14 cellular contexts compared by ENCODE assay signal in the genomic region with DNA sequence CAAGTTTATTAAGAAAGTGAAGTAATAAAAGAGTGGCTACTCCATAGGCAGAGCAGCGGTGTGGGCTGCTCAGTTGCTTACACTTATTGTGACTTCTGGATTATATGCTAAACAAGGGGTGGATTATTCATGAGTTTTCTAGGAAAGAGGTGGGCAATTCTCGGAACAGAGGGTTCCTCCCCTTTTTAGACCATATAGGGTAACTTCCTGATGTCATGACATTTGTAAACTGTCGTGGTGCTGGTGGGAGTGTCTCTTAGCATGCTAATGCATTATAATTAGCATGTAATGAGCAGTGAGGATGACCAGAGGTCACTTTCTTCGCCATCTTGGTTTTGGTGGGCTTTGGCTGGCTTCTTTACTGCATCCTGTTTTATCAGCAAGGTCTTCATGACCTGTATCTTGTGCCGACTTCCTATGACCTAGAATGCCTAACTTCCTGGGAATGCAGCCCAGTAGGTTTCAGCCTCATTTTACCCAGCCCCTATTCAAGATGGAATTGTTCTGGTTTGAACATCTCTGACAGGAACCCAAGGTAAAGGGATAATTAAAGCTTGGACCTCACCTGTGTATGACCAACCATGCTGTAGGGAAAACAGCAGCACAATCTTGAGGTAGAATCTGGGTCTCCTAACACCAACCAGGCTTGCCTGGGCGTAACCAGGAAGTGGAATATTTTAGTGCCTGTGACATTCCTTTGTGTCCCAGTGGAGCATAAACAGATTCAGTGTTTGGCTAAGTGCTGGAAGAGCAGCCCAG.
DNase-seq lines count a peak whose midpoint lies in the region; ATAC-seq, FAIRE-seq and TF ChIP-seq lines count a peak whose summit lies in the region.
"Had no signal": no experiment of that assay in that cellular context is flagged by ENCODE, and none has a peak within 500 bp of the region (broad histone marks: within the 10 kb centered on the region; RNA-seq: fewer than 3 reads in every experiment).

No MANE protein-coding gene starts in this region.

- H3K18ac ChIP-seq in mesenchymal stem cell (ENCODE audit: low read depth in 1 of 2, low read length in 2 of 2), result peak overlapping the region; percentile 21 to 80

- peaks cover 0 to 4% of the 10 kb centered on the region in 2 experiments; a peak in 4 of 5 replicates for H3K4me1 ChIP-seq in K562 (replicated peaks in 1 of 2; ENCODE audit: control insufficient read depth in 2 of 2, insufficient read depth in 2 of 2, low read length in 2 of 2)
- H3K4me1 ChIP-seq in mesenchymal stem cell (ENCODE audit: control insufficient read depth, insufficient read depth, low read depth, low read length), result peaks cover 18% of the 10 kb centered on the region

- peak overlapping the region; percentile 29 for H2AK5ac ChIP-seq in mesenchymal stem cell (ENCODE audit: low read length, severe bottlenecking)

- 14% methylated on average over 6 of the region's 6 CpGs for WGBS in K562 (ENCODE audit: insufficient coverage, low coverage, missing lambda C conversion rate)
- WGBS in mesenchymal stem cell, result 84% methylated on average over 6 of the region's 6 CpGs

- H3K36me3 ChIP-seq in K562 (ENCODE audit: control insufficient read depth, insufficient read depth, low read length) (no peaks in the 10 kb centered on the region), mesenchymal stem cell (ENCODE audit: control insufficient read depth in 1 of 2, insufficient read depth in 2 of 2, low read depth in 1 of 2, low read length in 2 of 2) (no peaks in the 10 kb centered on the region)

- peaks cover 3 to 11% of the 10 kb centered on the region in 2 donors for H3K9me3 Mint-ChIP-seq in activated T-cell treated with anti-CD3 and anti-CD28 coated beads, Interleukin-2, amount 50 U/mL, for 72 hours
- peaks cover 5% of the 10 kb centered on the region for H3K9me3 Mint-ChIP-seq in activated T-cell treated with anti-CD3 and anti-CD28 coated beads, Interleukin-2, amount 50 U/mL, for 4 hours
- peaks cover 15% of the 10 kb centered on the region for H3K9me3 Mint-ChIP-seq in type B pancreatic cell

- H2BK15ac ChIP-seq in mesenchymal stem cell (ENCODE audit: low read depth, poor library complexity, severe bottlenecking), result peak overlapping the region; percentile 44

- no peak overlapping the region for H3K4me3 ChIP-seq in K562
- no peak overlapping the region for H3K4me3 ChIP-seq in mesenchymal stem cell (ENCODE audit: insufficient read depth in 1 of 2, low read depth in 1 of 2, low read length in 2 of 2)

- in situ Hi-C loops in K562 (cut with MboI), result no loop called here

- H3K4me1 Mint-ChIP-seq in activated T-cell treated with anti-CD3 and anti-CD28 coated beads, Interleukin-2, amount 50 U/mL, for 72 hours (ENCODE audit: low read depth), result peaks cover 92% of the 10 kb centered on the region
- peaks cover 62% of the 10 kb centered on the region for H3K4me1 Mint-ChIP-seq in activated T-cell treated with anti-CD3 and anti-CD28 coated beads, Interleukin-2, amount 50 U/mL, for 4 hours (ENCODE audit: low read depth)
- H3K4me1 Mint-ChIP-seq in type B pancreatic cell (ENCODE audit: unreplicated experiment), result peaks cover 54% of the 10 kb centered on the region

- H3K9me1 ChIP-seq in K562 (ENCODE audit: control insufficient read depth, insufficient read depth, low read length), result no peaks in the 10 kb centered on the region

- peak overlapping the region; percentile 57 for H2BK120ac ChIP-seq in mesenchymal stem cell (ENCODE audit: low read depth, low read length)

- H4K91ac ChIP-seq in mesenchymal stem cell (ENCODE audit: low read length), result peak overlapping the region; percentile 25

- peaks cover 27 to 42% of the 10 kb centered on the region in 2 donors for H3K36me3 Mint-ChIP-seq in activated T-cell treated with anti-CD3 and anti-CD28 coated beads, Interleukin-2, amount 50 U/mL, for 72 hours (ENCODE audit: insufficient read depth in 2 of 2)
- H3K36me3 Mint-ChIP-seq in activated T-cell treated with anti-CD3 and anti-CD28 coated beads, Interleukin-2, amount 50 U/mL, for 4 hours (ENCODE audit: insufficient read depth), result peaks cover 6% of the 10 kb centered on the region
- H3K36me3 Mint-ChIP-seq in type B pancreatic cell, result no peaks in the 10 kb centered on the region

- no TSS peak for BruUV-seq in K562 (replicated peaks; lab: Mats Ljungman, UMichigan)

- no peaks in the 10 kb centered on the region for H3K27me3 Mint-ChIP-seq in activated T-cell treated with anti-CD3 and anti-CD28 coated beads, Interleukin-2, amount 50 U/mL, for 72 hours (ENCODE audit: low read depth)
- no peaks in the 10 kb centered on the region for H3K27me3 Mint-ChIP-seq in activated T-cell treated with anti-CD3 and anti-CD28 coated beads, Interleukin-2, amount 50 U/mL, for 4 hours (ENCODE audit: low read depth)
- no peaks in the 10 kb centered on the region for H3K27me3 Mint-ChIP-seq in type B pancreatic cell

- TF ChIP-seq RAD21 in K562 (CRISPR knock-in tag; conservative IDR thresholded peaks at IDR 0.05 in 1 of 2, IDR thresholded peaks at IDR 0.05 in 1 of 2), result no peak

- no peak overlapping the region for H3K23ac ChIP-seq in mesenchymal stem cell (ENCODE audit: low read length in 2 of 2)

- H3K9ac ChIP-seq in K562 (ENCODE audit: insufficient read depth in 1 of 2, low read depth in 2 of 2, low read length in 2 of 2) (no peak overlapping the region), mesenchymal stem cell (ENCODE audit: low read length) (no peak overlapping the region)

- no peak for TF ChIP-seq POLR2A in K562 (conservative IDR thresholded peaks at IDR 0.05)

- no peaks in the 10 kb centered on the region for H3K79me1 ChIP-seq in mesenchymal stem cell (replicated peaks; ENCODE audit: low read length, poor library complexity, severe bottlenecking)

- peak overlapping the region in 1 of 2 donors; percentile 66 for H3K4me3 Mint-ChIP-seq in activated T-cell treated with anti-CD3 and anti-CD28 coated beads, Interleukin-2, amount 50 U/mL, for 72 hours
- H3K4me3 Mint-ChIP-seq in activated T-cell treated with anti-CD3 and anti-CD28 coated beads, Interleukin-2, amount 50 U/mL, for 4 hours, result no peak overlapping the region
- H3K4me3 Mint-ChIP-seq in type B pancreatic cell, result peak overlapping the region; percentile 46

- intact Hi-C loops in K562 (cut with micrococcal nuclease), result no loop called here

- CTCF ChIA-PET in K562 (lab: Yijun Ruan, JAX; ENCODE audit: low intra/inter-chr PET ratio), result no interaction called here

- no peak for ATAC-seq in activated T-cell treated with anti-CD3 and anti-CD28 coated beads, Interleukin-2, amount 50 U/mL, for 72 hours (replicated peaks in 1 of 2)
- ATAC-seq in activated T-cell treated with anti-CD3 and anti-CD28 coated beads, Interleukin-2, amount 50 U/mL, for 4 hours, result no peak
- peak; percentile 53 for ATAC-seq in K562
- ATAC-seq: sciatic nerve had no signal

- H3K27ac ChIP-seq in K562 (ENCODE audit: extremely low read depth, low read depth, low read length) (peak overlapping the region; percentile 58; the same call in 2 of the 3 replicates), mesenchymal stem cell (ENCODE audit: low read length, poor library complexity, severe bottlenecking) (no peak overlapping the region)

- no peak overlapping the region for H2BK5ac ChIP-seq in mesenchymal stem cell (ENCODE audit: low read depth, low read length, poor library complexity, severe bottlenecking)

- H3K27me3 ChIP-seq in K562 (ENCODE audit: control insufficient read depth in 2 of 2, insufficient read depth in 2 of 2, low read length in 2 of 2), result peaks cover 10 to 28% of the 10 kb centered on the region in 2 experiments; a peak in 4 of 5 replicates
- H3K27me3 ChIP-seq in mesenchymal stem cell (ENCODE audit: control insufficient read depth in 1 of 2, insufficient read depth in 1 of 2, low read length in 2 of 2), result no peaks in the 10 kb centered on the region

- no peak overlapping the region for H3K14ac ChIP-seq in mesenchymal stem cell (ENCODE audit: low read length in 2 of 2)

- no peak for TF ChIP-seq EP300 in K562 (IDR thresholded peaks at IDR 0.05; ENCODE audit: low read length)

- peak overlapping the region; percentile 7 for H4K8ac ChIP-seq in mesenchymal stem cell (ENCODE audit: low read length)

- H4K20me1 ChIP-seq in K562 (replicated peaks; ENCODE audit: control insufficient read depth, insufficient read depth, low read length), result no peaks in the 10 kb centered on the region; the same call in 1 of the 2 replicates

- H2BK12ac ChIP-seq in mesenchymal stem cell (ENCODE audit: low read length in 2 of 2), result peak overlapping the region; percentile 59 to 90

- TF ChIP-seq CTCF in K562 (IDR thresholded peaks at IDR 0.05 in 2 of 3, conservative IDR thresholded peaks at IDR 0.05 in 1 of 3; ENCODE audit: insufficient read depth in 2 of 3, low read depth in 1 of 3, low read length in 3 of 3) (no peak), type B pancreatic cell (conservative IDR thresholded peaks at IDR 0.05) (no peak)

- POLR2A ChIA-PET in K562 (lab: Yijun Ruan, JAX), result interaction anchor here (0.6 to 0.7 kb wide), 2 partner anchors 53 to 259 kb away, joined by 3 read pairs; no protein-coding TSS in a partner anchor

- H3K4ac ChIP-seq in mesenchymal stem cell (ENCODE audit: low read depth in 1 of 2, low read length in 2 of 2), result peak overlapping the region; percentile 70 to 79

- H2AFZ ChIP-seq in K562 (ENCODE audit: low read depth, low read length) (peak overlapping the region; percentile 78), mesenchymal stem cell (ENCODE audit: low read depth, low read length) (no peak overlapping the region)

- DNase-seq in activated T-cell treated with anti-CD3 and anti-CD28 coated beads, Interleukin-2, amount 50 U/mL, for 72 hours, result peak; percentile 30 to 44
- DNase-seq in activated T-cell treated with anti-CD3 and anti-CD28 coated beads, Interleukin-2, amount 50 U/mL, for 4 hours, result no peak
- peak in 1 of 4 experiments; percentile 38 for DNase-seq in K562 (ENCODE audit: extremely low read depth in 1 of 4, low spot score in 3 of 4)
- peak; percentile 26 for DNase-seq in mesenchymal stem cell
- DNase-seq in type B pancreatic cell (ENCODE audit: extremely low spot score, unreplicated experiment), result no peak
- no peak for DNase-seq in activated effector memory CD4-positive, alpha-beta T cell treated with Interleukin-2 at 50 U/mL for 16 hours
- no peak for DNase-seq in DMS79 (lab: John Stamatoyannopoulos, UW)
- DNase-seq in NCI-H446 treated with DMSO at 0.1 percent for 48 hours (lab: John Stamatoyannopoulos, UW), result no peak
- DNase-seq: activated CD4-positive, CD25-positive, alpha-beta regulatory T cell; activated T-cell treated with anti-CD3 and anti-CD28 coated beads, Interleukin-2, amount 50 U/mL, for 1 hour; effector CD8-positive, alpha-beta T cell; foreskin melanocyte; NCI-H2171 treated with DMSO at 0.1 percent for 48 hours had no signal

- H3K4me2 ChIP-seq in K562 (ENCODE audit: insufficient read depth, low read length) (no peak overlapping the region), mesenchymal stem cell (ENCODE audit: low read length, poor library complexity, severe bottlenecking) (no peak overlapping the region)

- no peak for FAIRE-seq in K562 (lab: Jason Lieb, UNC)

- H3K79me2 ChIP-seq in K562 (ENCODE audit: control insufficient read depth, insufficient read depth, low read length), result no peaks in the 10 kb centered on the region

- H3K9me3 ChIP-seq in K562 (replicated peaks; ENCODE audit: control insufficient read depth, insufficient read depth, low read depth, low read length), result no peaks in the 10 kb centered on the region
- H3K9me3 ChIP-seq in mesenchymal stem cell (ENCODE audit: control insufficient read depth, low read length), result no peaks in the 10 kb centered on the region

- peak overlapping the region; percentile 87 for H3K27ac Mint-ChIP-seq in activated T-cell treated with anti-CD3 and anti-CD28 coated beads, Interleukin-2, amount 50 U/mL, for 72 hours
- H3K27ac Mint-ChIP-seq in type B pancreatic cell, result peak overlapping the region; percentile 73

Comparison
In these comparisons a context has a peak if more than half of its experiments do, and no peak if none do; other contexts are left out.
1. DNase-seq: peak in activated T-cell treated with anti-CD3 and anti-CD28 coated beads, Interleukin-2, amount 50 U/mL, for 72 hours (2 of 2) and mesenchymal stem cell (single experiment); none in activated T-cell treated with anti-CD3 and anti-CD28 coated beads, Interleukin-2, amount 50 U/mL, for 4 hours (single experiment), type B pancreatic cell (single experiment), activated effector memory CD4-positive, alpha-beta T cell treated with Interleukin-2 at 50 U/mL for 16 hours (single experiment), DMS79 (single experiment) and NCI-H446 treated with DMSO at 0.1 percent for 48 hours (single experiment).